ENCODE assay signal across 7 cellular contexts in the genomic region with DNA sequence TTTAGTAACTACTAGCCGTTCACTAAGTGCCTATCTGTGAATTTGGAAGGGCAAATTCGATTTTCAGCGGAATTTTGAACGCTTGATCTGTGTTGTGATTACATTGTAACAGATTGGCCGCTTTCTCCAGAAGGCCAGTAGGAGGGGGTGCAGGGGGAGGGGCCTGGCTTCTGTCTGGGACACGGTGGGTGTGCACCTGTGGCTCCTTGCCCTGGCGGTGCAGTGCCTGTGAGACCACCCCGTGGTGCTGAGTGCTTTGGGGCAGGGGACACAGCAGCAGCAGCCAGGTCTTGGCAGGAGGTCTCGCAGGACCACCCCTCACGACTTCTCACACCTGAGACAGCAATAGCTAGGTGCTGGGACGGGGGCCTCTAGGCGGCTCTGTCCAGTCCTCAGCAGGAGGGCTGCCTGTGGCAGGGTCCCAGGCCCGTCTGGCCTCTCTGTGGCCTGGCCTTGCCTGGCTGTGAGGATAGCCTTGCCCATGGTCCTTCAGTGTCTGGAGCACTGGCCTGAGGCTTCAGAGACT. TPM values are rescaled to one million over a fixed set of nuclear protein-coding genes. Genes with fewer than 3 reads are reported as not detected.
A peak's percentile ranks its signal among the peaks of the same experiment; 100 is the strongest.
DNase-seq lines count a peak whose midpoint lies in the region; ATAC-seq and TF ChIP-seq lines count a peak whose summit lies in the region.

No MANE protein-coding gene starts in this region.

- H3K9me3 ChIP-seq in HUES6 (ENCODE audit: control insufficient read depth, insufficient read depth, low read depth, low read length) (no peaks in the 10 kb centered on the region), iPS-20b (ENCODE audit: insufficient read depth, low read depth, low read length) (no peaks in the 10 kb centered on the region)

- TF ChIP-seq CTCF in GM13977 (IDR thresholded peaks at IDR 0.05; ENCODE audit: extremely low read depth, insufficient read depth, missing control alignments): no peak

- peaks cover 10% of the 10 kb centered on the region for H3K4me1 Mint-ChIP-seq in activated T-helper 2 cell treated with anti-CD3 and anti-CD28 coated beads, Interferon-gamma antibody, Interleukin-2, Interleukin-4, amounts not matched to agents 10 μg/mL and 5 μg/mL and 100 μg/mL, durations not matched to agents 14 hours and 24 hours and 36 hours (ENCODE audit: low read depth)
- H3K4me1 Mint-ChIP-seq in stimulated activated naive CD8-positive, alpha-beta T cell treated with anti-CD3 and anti-CD28 coated beads, Interleukin-15, amount 100 ng/mL, for 72 hours: peaks cover 47% of the 10 kb centered on the region

- H3K9me3 Mint-ChIP-seq in activated T-helper 2 cell treated with anti-CD3 and anti-CD28 coated beads, Interferon-gamma antibody, Interleukin-2, Interleukin-4, amounts not matched to agents 10 μg/mL and 5 μg/mL and 100 μg/mL, durations not matched to agents 14 hours and 24 hours and 36 hours: no peaks in the 10 kb centered on the region
- H3K9me3 Mint-ChIP-seq in stimulated activated naive CD8-positive, alpha-beta T cell treated with anti-CD3 and anti-CD28 coated beads, Interleukin-15, amount 100 ng/mL, for 72 hours: no peaks in the 10 kb centered on the region

- intact Hi-C loops in activated T-helper 2 cell treated with anti-CD3 and anti-CD28 coated beads, Interferon-gamma antibody, Interleukin-2, Interleukin-4, amounts not matched to agents 10 μg/mL and 5 μg/mL and 100 μg/mL, durations not matched to agents 14 hours and 24 hours and 36 hours (cut with micrococcal nuclease): no loop called here

- H3K9ac ChIP-seq in HUES6 (ENCODE audit: low read length): peak overlapping the region; percentile 84
- peak overlapping the region; percentile 99 for H3K9ac ChIP-seq in iPS-20b (ENCODE audit: low read depth, low read length)

- peaks cover 49% of the 10 kb centered on the region for H3K36me3 Mint-ChIP-seq in activated T-helper 2 cell treated with anti-CD3 and anti-CD28 coated beads, Interferon-gamma antibody, Interleukin-2, Interleukin-4, amounts not matched to agents 10 μg/mL and 5 μg/mL and 100 μg/mL, durations not matched to agents 14 hours and 24 hours and 36 hours (ENCODE audit: low read depth)

- DNase-seq in activated T-helper 2 cell treated with anti-CD3 and anti-CD28 coated beads, Interferon-gamma antibody, Interleukin-2, Interleukin-4, amounts not matched to agents 10 μg/mL and 5 μg/mL and 100 μg/mL, durations not matched to agents 14 hours and 24 hours and 36 hours (ENCODE audit: low spot score): no peak
- DNase-seq in stimulated activated naive CD8-positive, alpha-beta T cell treated with anti-CD3 and anti-CD28 coated beads, Interleukin-15, amount 100 ng/mL, for 72 hours: no peak
- DNase-seq in NCI-H1694 treated with DMSO at 0.1 percent for 48 hours (lab: John Stamatoyannopoulos, UW) (no peak), GM13977 (ENCODE audit: low spot score) (no peak)

- no peaks in the 10 kb centered on the region for H3K27me3 ChIP-seq in HUES6 (ENCODE audit: control insufficient read depth, insufficient read depth, low read length)
- no peaks in the 10 kb centered on the region for H3K27me3 ChIP-seq in iPS-20b (ENCODE audit: insufficient read depth, low read length)

- no peak for ATAC-seq in stimulated activated naive CD8-positive, alpha-beta T cell treated with anti-CD3 and anti-CD28 coated beads, Interleukin-15, amount 100 ng/mL, for 72 hours
- ATAC-seq in HG03175 (IDR thresholded peaks at IDR 0.05; ENCODE audit: unreplicated experiment): no peak

- H3K27me3 Mint-ChIP-seq in activated T-helper 2 cell treated with anti-CD3 and anti-CD28 coated beads, Interferon-gamma antibody, Interleukin-2, Interleukin-4, amounts not matched to agents 10 μg/mL and 5 μg/mL and 100 μg/mL, durations not matched to agents 14 hours and 24 hours and 36 hours (ENCODE audit: low read depth): no peaks in the 10 kb centered on the region
- no peaks in the 10 kb centered on the region for H3K27me3 Mint-ChIP-seq in stimulated activated naive CD8-positive, alpha-beta T cell treated with anti-CD3 and anti-CD28 coated beads, Interleukin-15, amount 100 ng/mL, for 72 hours

- peak overlapping the region; percentile 98 for H3K4me3 ChIP-seq in HUES6 (ENCODE audit: low read depth, low read length)
- H3K4me3 ChIP-seq in iPS-20b (ENCODE audit: low read length): peak overlapping the region; percentile 98

- peak overlapping the region; percentile 92 for H3K4me3 Mint-ChIP-seq in activated T-helper 2 cell treated with anti-CD3 and anti-CD28 coated beads, Interferon-gamma antibody, Interleukin-2, Interleukin-4, amounts not matched to agents 10 μg/mL and 5 μg/mL and 100 μg/mL, durations not matched to agents 14 hours and 24 hours and 36 hours (ENCODE audit: low read depth)
- peak overlapping the region; percentile 95 to 98 for H3K4me3 Mint-ChIP-seq in stimulated activated naive CD8-positive, alpha-beta T cell treated with anti-CD3 and anti-CD28 coated beads, Interleukin-15, amount 100 ng/mL, for 72 hours

- H3K4me1 ChIP-seq in HUES6 (ENCODE audit: control insufficient read depth, insufficient read depth, low read length) (peaks cover 12% of the 10 kb centered on the region), iPS-20b (ENCODE audit: insufficient read depth, low read length) (0 out of 2 replicates have a peak, but pooled peaks cover 6% of the 10 kb centered on the region)

- in situ Hi-C loops in GM13977 (cut with MboI; ENCODE audit: low pct_unique_long_range_greater_than_20kb, low sequenced_read_pairs, unreplicated experiment): no loop called here

- peaks cover 41% of the 10 kb centered on the region for H3K36me3 ChIP-seq in HUES6 (ENCODE audit: control insufficient read depth, insufficient read depth, low read length)
- peaks cover 33% of the 10 kb centered on the region for H3K36me3 ChIP-seq in iPS-20b (ENCODE audit: insufficient read depth, low read depth, low read length)

- H3K27ac ChIP-seq in HUES6 (ENCODE audit: low read depth, low read length) (peak overlapping the region; percentile 41; the same call in 1 of the 2 replicates), iPS-20b (ENCODE audit: low read length) (no peak overlapping the region)

- H3K27ac Mint-ChIP-seq in activated T-helper 2 cell treated with anti-CD3 and anti-CD28 coated beads, Interferon-gamma antibody, Interleukin-2, Interleukin-4, amounts not matched to agents 10 μg/mL and 5 μg/mL and 100 μg/mL, durations not matched to agents 14 hours and 24 hours and 36 hours: peak overlapping the region; percentile 42
- H3K27ac Mint-ChIP-seq in stimulated activated naive CD8-positive, alpha-beta T cell treated with anti-CD3 and anti-CD28 coated beads, Interleukin-15, amount 100 ng/mL, for 72 hours: peak overlapping the region; percentile 93 to 98

RNA-seq across cellular contexts. Expression of a gene that starts 1.8 kb away (rescaled TPM):
- total RNA-seq in activated T-helper 2 cell treated with anti-CD3 and anti-CD28 coated beads, Interferon-gamma antibody, Interleukin-2, Interleukin-4, amounts not matched to agents 10 μg/mL and 5 μg/mL and 100 μg/mL, durations not matched to agents 14 hours and 24 hours and 36 hours: 264 and 265 TPM in 2 replicates

RNA-seq across cellular contexts. Expression of a gene that starts 22.2 kb away (rescaled TPM):
- total RNA-seq in activated T-helper 2 cell treated with anti-CD3 and anti-CD28 coated beads, Interferon-gamma antibody, Interleukin-2, Interleukin-4, amounts not matched to agents 10 μg/mL and 5 μg/mL and 100 μg/mL, durations not matched to agents 14 hours and 24 hours and 36 hours: 0.21 and 0.32 TPM in 2 replicates

RNA-seq across cellular contexts. Expression of a gene that starts 40.4 kb away (rescaled TPM):
- 64.1 and 72.9 TPM in 2 replicates for total RNA-seq in activated T-helper 2 cell treated with anti-CD3 and anti-CD28 coated beads, Interferon-gamma antibody, Interleukin-2, Interleukin-4, amounts not matched to agents 10 μg/mL and 5 μg/mL and 100 μg/mL, durations not matched to agents 14 hours and 24 hours and 36 hours

RNA-seq across cellular contexts. Expression of a gene that starts 40.5 kb away (rescaled TPM):
- 21.3 and 24.1 TPM in 2 replicates for total RNA-seq in activated T-helper 2 cell treated with anti-CD3 and anti-CD28 coated beads, Interferon-gamma antibody, Interleukin-2, Interleukin-4, amounts not matched to agents 10 μg/mL and 5 μg/mL and 100 μg/mL, durations not matched to agents 14 hours and 24 hours and 36 hours

RNA-seq across cellular contexts. Expression of a gene that starts 55.4 kb away (rescaled TPM):
- total RNA-seq in activated T-helper 2 cell treated with anti-CD3 and anti-CD28 coated beads, Interferon-gamma antibody, Interleukin-2, Interleukin-4, amounts not matched to agents 10 μg/mL and 5 μg/mL and 100 μg/mL, durations not matched to agents 14 hours and 24 hours and 36 hours: not detected in 2 replicates
